8 cellular contexts compared by ENCODE assay signal in the genomic region with DNA sequence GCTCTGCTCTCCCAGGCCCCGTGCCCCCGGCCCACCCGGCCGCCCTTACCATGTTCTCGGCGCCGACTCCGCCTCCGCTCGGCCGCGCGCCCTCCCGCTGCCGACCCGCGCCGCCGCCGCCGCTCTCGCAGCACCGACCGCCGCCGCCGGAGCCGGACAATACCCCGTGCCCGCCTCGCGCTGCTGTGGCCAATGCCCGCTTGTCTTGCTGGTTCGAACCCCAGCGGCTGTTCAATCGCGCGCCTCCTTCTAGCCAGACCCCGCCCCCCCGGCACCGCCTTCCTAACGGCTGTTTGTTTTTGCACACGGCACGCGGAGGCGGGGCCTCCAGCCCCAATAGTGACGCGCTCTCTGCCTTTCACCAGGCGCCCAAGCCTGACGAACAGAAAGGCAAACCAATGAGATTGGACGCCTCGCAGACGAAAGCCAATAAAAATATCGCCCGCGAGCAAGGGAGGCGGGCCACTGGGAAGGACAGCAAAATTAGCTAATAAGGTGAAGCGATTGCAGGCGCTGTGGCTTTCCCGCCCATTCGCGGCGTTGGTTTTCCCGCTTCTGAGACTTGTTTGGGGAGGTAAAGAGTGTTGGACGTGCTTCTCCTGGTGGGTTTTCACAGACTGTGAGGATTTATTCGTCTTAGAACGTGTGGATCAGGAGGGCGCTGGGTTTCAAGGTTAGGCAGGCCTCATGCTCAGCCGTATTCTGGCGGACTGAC. TPM values are rescaled to one million over a fixed set of nuclear protein-coding genes. Genes with fewer than 3 reads are reported as not detected.
DNase-seq lines count a peak whose midpoint lies in the region; ATAC-seq, FAIRE-seq and TF ChIP-seq lines count a peak whose summit lies in the region.

TSS of gene H2AZ2 (minus strand) at position 168 of the 715 bp plus-strand sequence. CDS start at position 52, 116 bp downstream.

- intact Hi-C loops in activated CD4-positive, alpha-beta T cell treated with anti-CD3 and anti-CD28 coated beads for 36 hours (cut with DNase I, micrococcal nuclease), result loop anchor here (1.0 to 2.0 kb wide), 23 partner anchors 9 to 803 kb away; partner anchors contain the start of genes OGDH (in 2 of the 2), PPIA (in 2 of the 2), PURB (in 2 of the 2) and TBRG4 (in 2 of the 2)
- intact Hi-C loops in kidney (cut with DNase I), result loop anchor here (10.0 kb wide), 1 partner anchor 263 kb away; the partner anchor contains the start of gene TMED4

- peak; percentile 98 for FAIRE-seq in kidney (lab: Jason Lieb, UNC)

- H3K9me3 Mint-ChIP-seq in activated CD4-positive, alpha-beta T cell treated with anti-CD3 and anti-CD28 coated beads for 36 hours (ENCODE audit: low read depth), result no peaks in the 10 kb centered on the region

- ATAC-seq in HG03442 (IDR thresholded peaks at IDR 0.05; ENCODE audit: unreplicated experiment), result peak; percentile 82
- ATAC-seq in activated CD4-positive, alpha-beta T cell treated with anti-CD3 and anti-CD28 coated beads for 36 hours, result peak; percentile 88

- TF ChIP-seq CTCF in choroid plexus epithelial cell (conservative IDR thresholded peaks at IDR 0.05; ENCODE audit: low read depth, low read length), result no peak
- peak; percentile 1 for TF ChIP-seq CTCF in kidney (IDR thresholded peaks at IDR 0.05; ENCODE audit: borderline replicate concordance, extremely low read depth, insufficient read depth)

- no peaks in the 10 kb centered on the region for H3K9me3 ChIP-seq in kidney (ENCODE audit: control insufficient read depth in 1 of 2, low read length in 2 of 2)

- peak within 1 kb of the TSS; percentile 96 to 98 for H3K27ac ChIP-seq in kidney (ENCODE audit: low read depth in 2 of 2, low read length in 2 of 2)

- no peaks in the 10 kb centered on the region for H3K36me3 ChIP-seq in kidney (ENCODE audit: control insufficient read depth in 1 of 2, insufficient read depth in 2 of 2, low read length in 2 of 2)

- H3K9ac ChIP-seq in kidney (ENCODE audit: low read length in 2 of 2), result peak within 1 kb of the TSS; percentile 97 to 100

- no peaks in the 10 kb centered on the region for H3K27me3 Mint-ChIP-seq in activated CD4-positive, alpha-beta T cell treated with anti-CD3 and anti-CD28 coated beads for 36 hours

- peak within 1 kb of the TSS; percentile 99 for H3K27ac Mint-ChIP-seq in activated CD4-positive, alpha-beta T cell treated with anti-CD3 and anti-CD28 coated beads for 36 hours

- H3K36me3 Mint-ChIP-seq in activated CD4-positive, alpha-beta T cell treated with anti-CD3 and anti-CD28 coated beads for 36 hours (ENCODE audit: low read depth), result peaks cover 18% of the 10 kb centered on the region

- peaks cover 4 to 8% of the 10 kb centered on the region in 2 donors for H3K4me1 ChIP-seq in kidney (ENCODE audit: control insufficient read depth in 1 of 2, insufficient read depth in 1 of 2, low read depth in 1 of 2, low read length in 2 of 2)

- CTCF ChIA-PET in activated CD4-positive, alpha-beta T cell treated with anti-CD3 and anti-CD28 coated beads for 36 hours (lab: Charles Lee), result interaction anchor here (0.6 to 2.9 kb wide), 20 partner anchors 9 to 288 kb away, joined by 3 to 21 read pairs (median 4); partner anchors contain the start of gene PURB

- peaks cover 39% of the 10 kb centered on the region for H3K4me1 Mint-ChIP-seq in activated CD4-positive, alpha-beta T cell treated with anti-CD3 and anti-CD28 coated beads for 36 hours

- H3K4me3 ChIP-seq in choroid plexus epithelial cell (ENCODE audit: low read depth, low read length), result peak within 1 kb of the TSS; percentile 75
- peak within 1 kb of the TSS; percentile 98 to 100 for H3K4me3 ChIP-seq in kidney (ENCODE audit: low read length in 2 of 2)

- H3K4me3 Mint-ChIP-seq in activated CD4-positive, alpha-beta T cell treated with anti-CD3 and anti-CD28 coated beads for 36 hours, result peak within 1 kb of the TSS; percentile 95

- POLR2A ChIA-PET in activated CD4-positive, alpha-beta T cell treated with anti-CD3 and anti-CD28 coated beads for 36 hours (lab: Charles Lee), result interaction anchor here (0.6 to 4.0 kb wide), 16 partner anchors 9 to 274 kb away, joined by 3 to 36 read pairs (median 4); partner anchors contain the start of genes DDX56, OGDH, PPIA and PURB

- peak; percentile 99 for DNase-seq in Ammon's horn (ENCODE audit: low spot score)
- peak; percentile 94 for DNase-seq in GM19238 (ENCODE audit: insufficient read length, low spot score)
- peak; percentile 98 to 99 for DNase-seq in NCI-H524 (lab: John Stamatoyannopoulos, UW)
- DNase-seq in activated CD4-positive, alpha-beta T cell treated with anti-CD3 and anti-CD28 coated beads for 36 hours, result peak; percentile 100
- DNase-seq in choroid plexus epithelial cell (ENCODE audit: low read depth), result peak; percentile 100
- DNase-seq in kidney, result peak; percentile 100
- DNase-seq in stimulated activated CD4-positive, alpha-beta T cell treated with anti-CD3 and anti-CD28 coated beads, Interleukin-15, amount 100 ng/mL, for 24 hours, result peak; percentile 100

RNA-seq across cellular contexts. Expression of gene H2AZ2, which starts in this region (rescaled TPM):
- 100 to 1,000 TPM; 148 to 275 TPM for total RNA-seq in activated CD4-positive, alpha-beta T cell treated with anti-CD3 and anti-CD28 coated beads for 36 hours
- total RNA-seq in kidney, result 140 TPM
- 121 TPM for polyA plus RNA-seq in kidney (ENCODE audit: insufficient read depth, low read depth, low replicate concordance)

Comparison
In these comparisons a context has a peak if more than half of its experiments do, and no peak if none do; other contexts are left out.
1. Peak in every context shown above with its lines: DNase-seq, ATAC-seq, H3K4me3 ChIP-seq and H3K27ac ChIP-seq.